In genomic region chr17:57995076-57995956, GRCh38 we compare ENCODE assay signal across 8 cellular contexts. TPM values are rescaled to one million over a fixed set of nuclear protein-coding genes. Genes with fewer than 3 reads are reported as not detected.
DNase-seq lines count a peak whose midpoint lies in the region; ATAC-seq and TF ChIP-seq lines count a peak whose summit lies in the region.

No MANE protein-coding gene starts in this region.

- no CpG with 5 or more reads among the region's 4 CpGs for WGBS in trophoblast cell (ENCODE audit: extremely low coverage, insufficient coverage, insufficient read length)

- no peak overlapping the region for H3K23ac ChIP-seq in trophoblast cell (ENCODE audit: low read length)

- no peaks in the 10 kb centered on the region for H3K27me3 Mint-ChIP-seq in CD4-positive, CD25-positive, alpha-beta regulatory T cell

- no peak overlapping the region for H3K9ac ChIP-seq in trophoblast cell (ENCODE audit: low read length)

- no peaks in the 10 kb centered on the region for H3K36me3 Mint-ChIP-seq in CD4-positive, CD25-positive, alpha-beta regulatory T cell

- peak; percentile 26 to 77 (median 56) for DNase-seq in CD4-positive, CD25-positive, alpha-beta regulatory T cell
- DNase-seq in M059J (ENCODE audit: low read depth) (peak; percentile 85), glomerular visceral epithelial cell (ENCODE audit: extremely low spot score) (peak; percentile 81), trophoblast cell (peak; percentile 48 to 69)
- DNase-seq in activated naive CD4-positive, alpha-beta T cell treated with anti-CD3 and anti-CD28 coated beads, Interleukin-2, amount 50 U/mL, for 16 hours = peak; percentile 53

- TF ChIP-seq POLR2A in Raji (IDR thresholded peaks at IDR 0.05; ENCODE audit: insufficient read depth, low read depth, low read length) = peak; percentile 27; the same call in 1 of the 2 replicates

- H3K4me3 Mint-ChIP-seq in CD4-positive, CD25-positive, alpha-beta regulatory T cell = peak overlapping the region in 3 of 4 donors; percentile 13 to 59 (median 15)

- H3K4ac ChIP-seq in trophoblast cell (ENCODE audit: low read depth, low read length) = no peak overlapping the region

- no peaks in the 10 kb centered on the region for H3K27me3 ChIP-seq in CD4-positive, CD25-positive, alpha-beta regulatory T cell (ENCODE audit: control insufficient read depth, insufficient read depth, low read length)
- no peaks in the 10 kb centered on the region for H3K27me3 ChIP-seq in trophoblast cell (ENCODE audit: insufficient read depth, low read length)

- H3K4me1 ChIP-seq in CD4-positive, CD25-positive, alpha-beta regulatory T cell (ENCODE audit: control insufficient read depth, insufficient read depth, low read length, poor library complexity, severe bottlenecking) = peaks cover 21% of the 10 kb centered on the region
- no peaks in the 10 kb centered on the region for H3K4me1 ChIP-seq in trophoblast cell (ENCODE audit: control insufficient read depth in 1 of 2, insufficient read depth in 2 of 2, low read length in 2 of 2)

- no peak overlapping the region for H3K14ac ChIP-seq in trophoblast cell (ENCODE audit: low read length)

- H3K27ac Mint-ChIP-seq in CD4-positive, CD25-positive, alpha-beta regulatory T cell = peak overlapping the region; percentile 65 to 83 (median 81)

- H4K12ac ChIP-seq in trophoblast cell (ENCODE audit: low read depth, low read length) = no peak overlapping the region

- no peaks in the 10 kb centered on the region for H3K79me1 ChIP-seq in trophoblast cell (ENCODE audit: low read length)

- H3K9me3 ChIP-seq in CD4-positive, CD25-positive, alpha-beta regulatory T cell (ENCODE audit: control insufficient read depth in 2 of 2, low read length in 2 of 2) = no peaks in the 10 kb centered on the region
- no peaks in the 10 kb centered on the region for H3K9me3 ChIP-seq in trophoblast cell (ENCODE audit: insufficient read depth, low read depth, low read length)

- H2BK12ac ChIP-seq in trophoblast cell (ENCODE audit: low read length) = no peak overlapping the region

- no peak overlapping the region for H4K91ac ChIP-seq in trophoblast cell (ENCODE audit: low read depth, low read length)

- H3K27ac ChIP-seq in CD4-positive, CD25-positive, alpha-beta regulatory T cell (ENCODE audit: insufficient read depth, low read length, poor library complexity, severe bottlenecking) = peak overlapping the region; percentile 44
- H3K27ac ChIP-seq in trophoblast cell (ENCODE audit: low read depth, low read length) = no peak overlapping the region

- H3K18ac ChIP-seq in trophoblast cell (ENCODE audit: low read length) = no peak overlapping the region

- no peak overlapping the region for H2BK120ac ChIP-seq in trophoblast cell (ENCODE audit: insufficient read depth, low read length, poor library complexity)

- no peaks in the 10 kb centered on the region for H3K79me2 ChIP-seq in trophoblast cell (ENCODE audit: control insufficient read depth, insufficient read depth, low read length, poor library complexity)

- H4K8ac ChIP-seq in trophoblast cell (ENCODE audit: low read depth, low read length) = no peak overlapping the region

- peak overlapping the region; percentile 29 for H3K4me3 ChIP-seq in CD4-positive, CD25-positive, alpha-beta regulatory T cell (ENCODE audit: low read depth, low read length)
- H3K4me3 ChIP-seq in trophoblast cell (ENCODE audit: low read depth, low read length) = no peak overlapping the region

- peak; percentile 85 to 87 for ATAC-seq in CD4-positive, CD25-positive, alpha-beta regulatory T cell (ENCODE audit: low read depth in 2 of 2)
- peak; percentile 76 for ATAC-seq in GM19438 (IDR thresholded peaks at IDR 0.05; ENCODE audit: low read depth, unreplicated experiment)
- no peak for ATAC-seq in GM21717 (IDR thresholded peaks at IDR 0.05; ENCODE audit: unreplicated experiment)

- no peak overlapping the region for H2AFZ ChIP-seq in trophoblast cell (ENCODE audit: insufficient read depth, low read length, poor library complexity)

- H3K4me1 Mint-ChIP-seq in CD4-positive, CD25-positive, alpha-beta regulatory T cell = peaks cover 21 to 55% (median 39%) of the 10 kb centered on the region in 4 donors

- H2BK5ac ChIP-seq in trophoblast cell (ENCODE audit: low read depth, low read length, poor library complexity) = no peak overlapping the region

- H2AK5ac ChIP-seq in trophoblast cell (ENCODE audit: low read length) = no peak overlapping the region

- peaks cover 3% of the 10 kb centered on the region for H3K36me3 ChIP-seq in CD4-positive, CD25-positive, alpha-beta regulatory T cell (ENCODE audit: control insufficient read depth, insufficient read depth, low read length)
- H3K36me3 ChIP-seq in trophoblast cell (ENCODE audit: control insufficient read depth in 1 of 2, insufficient read depth in 2 of 2, low read length in 2 of 2) = peaks cover 3 to 6% of the 10 kb centered on the region in 2 experiments

- no peak overlapping the region for H3K4me2 ChIP-seq in trophoblast cell (ENCODE audit: low read length)

- no peaks in the 10 kb centered on the region for H3K9me3 Mint-ChIP-seq in CD4-positive, CD25-positive, alpha-beta regulatory T cell

RNA-seq across cellular contexts. Expression of gene VEZF1, which starts 7.3 kb away (rescaled TPM):
- 50.9 TPM for total RNA-seq in CD4-positive, CD25-positive, alpha-beta regulatory T cell
- 10 to 100 TPM; 44.6 to 51.3 (median 48.1) TPM for polyA plus RNA-seq in CD4-positive, CD25-positive, alpha-beta regulatory T cell
- total RNA-seq in M059J (2014; rRNA removed; shearing (Covaris generic)) = 62.4 and 63.3 TPM in 2 replicates
- 36.2 and 37.1 TPM in 2 replicates for polyA plus RNA-seq in trophoblast cell (2013)

RNA-seq across cellular contexts. Expression of gene SRSF1, which starts 11.7 kb away (rescaled TPM):
- 114 TPM for total RNA-seq in CD4-positive, CD25-positive, alpha-beta regulatory T cell
- polyA plus RNA-seq in CD4-positive, CD25-positive, alpha-beta regulatory T cell = 10 to 100 TPM; 46.1 to 51.9 (median 49.7) TPM
- total RNA-seq in M059J (2014; rRNA removed; shearing (Covaris generic)) = 336 and 365 TPM in 2 replicates
- polyA plus RNA-seq in trophoblast cell (2013) = 176 and 177 TPM in 2 replicates

RNA-seq across cellular contexts. Expression of gene CUEDC1, which starts 40.1 kb away (rescaled TPM):
- total RNA-seq in CD4-positive, CD25-positive, alpha-beta regulatory T cell = not detected
- polyA plus RNA-seq in CD4-positive, CD25-positive, alpha-beta regulatory T cell = not detected
- 4.4 and 16.2 TPM in 2 replicates for total RNA-seq in M059J (2014; rRNA removed; shearing (Covaris generic))
- 12.4 and 13.0 TPM in 2 replicates for polyA plus RNA-seq in trophoblast cell (2013)
